ENCODE assay signal across 10 cellular contexts in genomic region chrX:40100141-40100536, GRCh38. TPM values are rescaled to one million over a fixed set of nuclear protein-coding genes. Genes with fewer than 3 reads are reported as not detected.
DNase-seq lines count a peak whose midpoint lies in the region; ATAC-seq and TF ChIP-seq lines count a peak whose summit lies in the region.
"Had no signal": no experiment of that assay in that cellular context is flagged by ENCODE, and none has a peak within 500 bp of the region (broad histone marks: within the 10 kb centered on the region; RNA-seq: fewer than 3 reads in every experiment).

No MANE protein-coding gene starts in this region.

- H3K27me3 ChIP-seq in Panc1 (ENCODE audit: control insufficient read depth, insufficient read depth, low read length) (no peaks in the 10 kb centered on the region), gastroesophageal sphincter (no peaks in the 10 kb centered on the region), stomach smooth muscle (ENCODE audit: control insufficient read depth in 1 of 2, insufficient read depth in 2 of 2, low read length in 2 of 2) (peaks cover 0 to 17% of the 10 kb centered on the region in 2 donors)
- H3K27me3 ChIP-seq: foreskin keratinocyte had no signal

- H3K4me1 ChIP-seq in Panc1 (ENCODE audit: control insufficient read depth, insufficient read depth, low read length) (peaks cover 23% of the 10 kb centered on the region), gastroesophageal sphincter (peaks cover 0 to 29% (median 7%) of the 10 kb centered on the region in 3 donors), stomach smooth muscle (ENCODE audit: control insufficient read depth, insufficient read depth, low read length) (peaks cover 30% of the 10 kb centered on the region)
- H3K4me1 ChIP-seq: foreskin keratinocyte had no signal

- CTCF ChIA-PET in activated CD4-positive, alpha-beta T cell treated with anti-CD3 and anti-CD28 coated beads for 36 hours (lab: Charles Lee), result interaction anchor here (0.7 kb wide), 1 partner anchor 68 kb away, joined by 3 read pairs; no protein-coding TSS in a partner anchor
- CTCF ChIA-PET in Panc1 (lab: Charles Lee), result no interaction called here

- no peak overlapping the region for H3K9ac ChIP-seq in stomach smooth muscle (ENCODE audit: low read length in 2 of 2)

- no peak overlapping the region for H3K27ac Mint-ChIP-seq in activated CD4-positive, alpha-beta T cell treated with anti-CD3 and anti-CD28 coated beads for 36 hours

- H3K27ac ChIP-seq in Panc1 (ENCODE audit: low read length), result peak overlapping the region; percentile 80
- peak overlapping the region; percentile 24 to 90 (median 66) for H3K27ac ChIP-seq in gastroesophageal sphincter
- H3K27ac ChIP-seq in stomach smooth muscle (ENCODE audit: low read length), result peak overlapping the region; percentile 67
- H3K27ac ChIP-seq: foreskin keratinocyte had no signal

- H3K9me3 Mint-ChIP-seq in activated CD4-positive, alpha-beta T cell treated with anti-CD3 and anti-CD28 coated beads for 36 hours (ENCODE audit: low read depth), result no peaks in the 10 kb centered on the region

- in situ Hi-C loops in Panc1 (cut with HindIII; ENCODE audit: low pct_unique_long_range_greater_than_20kb, low sequenced_read_pairs), result no loop called here

- intact Hi-C loops in activated CD4-positive, alpha-beta T cell treated with anti-CD3 and anti-CD28 coated beads for 36 hours (cut with DNase I, micrococcal nuclease), result loop anchor here in 1 of 2 experiments (10.0 kb wide), 3 partner anchors 635 to 1235 kb away; partner anchors contain the start of genes DDX3X, MED14 and USP9X
- intact Hi-C loops in Panc1 (cut with micrococcal nuclease; ENCODE audit: unreplicated experiment), result loop anchor here (10.0 kb wide), 1 partner anchor 165 kb away; no protein-coding TSS in a partner anchor

- no peaks in the 10 kb centered on the region for H3K9me3 ChIP-seq in Panc1 (ENCODE audit: control insufficient read depth, insufficient read depth, low read depth, low read length)
- no peaks in the 10 kb centered on the region for H3K9me3 ChIP-seq in gastroesophageal sphincter
- H3K9me3 ChIP-seq in stomach smooth muscle (ENCODE audit: control insufficient read depth in 2 of 2, low read length in 2 of 2), result no peaks in the 10 kb centered on the region

- no peak for TF ChIP-seq POLR2A in gastroesophageal sphincter (IDR thresholded peaks at IDR 0.05)

- no peaks in the 10 kb centered on the region for H3K36me3 ChIP-seq in Panc1 (ENCODE audit: control insufficient read depth, insufficient read depth, low read length)
- H3K36me3 ChIP-seq in gastroesophageal sphincter, result no peaks in the 10 kb centered on the region
- no peaks in the 10 kb centered on the region for H3K36me3 ChIP-seq in stomach smooth muscle (ENCODE audit: control insufficient read depth in 2 of 2, insufficient read depth in 2 of 2, low read length in 2 of 2)

- H3K4me3 Mint-ChIP-seq in activated CD4-positive, alpha-beta T cell treated with anti-CD3 and anti-CD28 coated beads for 36 hours, result peak overlapping the region; percentile 86

- H3K27me3 Mint-ChIP-seq in activated CD4-positive, alpha-beta T cell treated with anti-CD3 and anti-CD28 coated beads for 36 hours, result no peaks in the 10 kb centered on the region

- no peak for TF ChIP-seq CTCF in Panc1 (IDR thresholded peaks at IDR 0.05)
- no peak for TF ChIP-seq CTCF in gastroesophageal sphincter (IDR thresholded peaks at IDR 0.05)

- no TSS peak for BruUV-seq in Panc1 (replicated peaks; lab: Mats Ljungman, UMichigan)

- POLR2A ChIA-PET in activated CD4-positive, alpha-beta T cell treated with anti-CD3 and anti-CD28 coated beads for 36 hours (lab: Charles Lee), result no interaction called here
- POLR2A ChIA-PET in Panc1 (lab: Charles Lee), result interaction anchor here (0.6 kb wide), 1 partner anchor 64 kb away, joined by 9 read pairs; no protein-coding TSS in a partner anchor

- WGBS in gastroesophageal sphincter (ENCODE audit: low coverage in 1 of 2), 2 donors, result 6 to 37% methylated on average over 2 to 6 of the region's 21 CpGs

- H3K4me1 Mint-ChIP-seq in activated CD4-positive, alpha-beta T cell treated with anti-CD3 and anti-CD28 coated beads for 36 hours, result peaks cover 12% of the 10 kb centered on the region

- no peak for TF ChIP-seq EP300 in gastroesophageal sphincter (IDR thresholded peaks at IDR 0.05)

- no peak for DNase-seq in activated CD4-positive, alpha-beta T cell treated with anti-CD3 and anti-CD28 coated beads for 36 hours
- DNase-seq in activated CD4-positive, alpha-beta T cell treated with anti-CD3 and anti-CD28 coated beads for 1 hour, result no peak
- DNase-seq in Panc1 (ENCODE audit: low read depth, low spot score), result no peak
- DNase-seq in NCI-H2171 treated with DMSO at 0.1 percent for 48 hours (lab: John Stamatoyannopoulos, UW), result no peak
- no peak for DNase-seq in dedifferentiated amniotic fluid mesenchymal stem cell (ENCODE audit: extremely low spot score)
- DNase-seq: foreskin keratinocyte, NCI-H187 had no signal

- no peaks in the 10 kb centered on the region for H3K36me3 Mint-ChIP-seq in activated CD4-positive, alpha-beta T cell treated with anti-CD3 and anti-CD28 coated beads for 36 hours (ENCODE audit: low read depth)

- no peak for ATAC-seq in activated CD4-positive, alpha-beta T cell treated with anti-CD3 and anti-CD28 coated beads for 36 hours
- ATAC-seq in Panc1 (no peak; the same call in 1 of the 2 replicates), gastroesophageal sphincter (no peak)
- ATAC-seq in activated CD4-positive, CD25-positive, alpha-beta regulatory T cell treated with anti-CD3 and anti-CD28 coated beads, Interleukin-2, amount 50 U/mL, for 24 hours, result no peak
- ATAC-seq: foreskin keratinocyte had no signal

- peak overlapping the region in 1 of 2 experiments; percentile 31; a peak in 2 of 4 replicates for H3K4me3 ChIP-seq in Panc1 (ENCODE audit: low read depth in 2 of 2, low read length in 2 of 2)
- H3K4me3 ChIP-seq in gastroesophageal sphincter, result no peak overlapping the region
- peak overlapping the region in 1 of 2 donors; percentile 3 for H3K4me3 ChIP-seq in stomach smooth muscle (ENCODE audit: low read length in 2 of 2)

RNA-seq across cellular contexts. Expression of gene BCOR, which starts 2.4 kb away (rescaled TPM):
- 10 to 100 TPM; 34.7 to 51.1 TPM for total RNA-seq in activated CD4-positive, alpha-beta T cell treated with anti-CD3 and anti-CD28 coated beads for 36 hours
- total RNA-seq in Panc1 (2021; ENCODE audit: unreplicated experiment) (48.3 TPM), gastroesophageal sphincter (10 to 100 TPM; 18.4 to 27.4 (median 21.4) TPM)
- 33.8 TPM for polyA plus RNA-seq in Panc1 (2012; ENCODE audit: insufficient read length)
